In the genomic region with DNA sequence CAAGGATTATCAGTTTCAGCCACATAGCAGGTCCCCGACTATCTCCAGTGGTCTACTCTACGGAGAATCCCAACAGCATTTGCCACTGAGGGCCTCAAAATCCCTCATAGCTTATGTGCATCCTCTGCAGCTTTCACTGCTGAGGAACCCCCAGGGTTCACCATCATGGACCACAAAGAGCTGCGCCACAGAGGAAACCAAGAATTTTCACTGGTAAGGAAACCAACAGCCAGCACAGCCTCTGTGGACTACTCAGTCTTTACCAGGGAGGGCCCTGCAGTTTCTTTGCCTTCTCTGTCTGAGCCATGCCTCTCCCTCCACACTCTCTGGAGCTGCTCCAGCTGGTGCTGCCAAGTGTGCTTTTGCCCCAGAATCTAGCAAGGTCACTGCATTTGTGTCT, we compare ENCODE assay signal across 20 cellular contexts.
A peak's percentile ranks its signal among the peaks of the same experiment; 100 is the strongest.
DNase-seq lines count a peak whose midpoint lies in the region; ATAC-seq, FAIRE-seq and TF ChIP-seq lines count a peak whose summit lies in the region.
"Had no signal": no experiment of that assay in that cellular context is flagged by ENCODE, and none has a peak within 500 bp of the region (broad histone marks: within the 10 kb centered on the region; RNA-seq: fewer than 3 reads in every experiment).

No MANE protein-coding gene starts in this region.

- peaks cover 16% of the 10 kb centered on the region for H3K4me1 ChIP-seq in MM.1S (ENCODE audit: low read length)
- no peaks in the 10 kb centered on the region for H3K4me1 ChIP-seq in neuronal stem cell (ENCODE audit: control insufficient read depth in 2 of 2, insufficient read depth in 1 of 2, low read depth in 1 of 2, low read length in 2 of 2)
- H3K4me1 ChIP-seq: A549; BLaER1 treated with 17β-estradiol and CSF1 and Interleukin-3, amounts not matched to agents 10 nM and 100 nM; Caco-2 had no signal

- H2BK120ac ChIP-seq in neuronal stem cell (ENCODE audit: low read depth, low read length), result no peak overlapping the region

- peak; percentile 36 for FAIRE-seq in bronchial epithelial cell (lab: Jason Lieb, UNC)
- FAIRE-seq: A549, D721Med, G401.6, GM12891 had no signal

- H2BK12ac ChIP-seq in neuronal stem cell (ENCODE audit: low read length), result no peak overlapping the region

- H2BK15ac ChIP-seq in neuronal stem cell (ENCODE audit: low read length), result no peak overlapping the region

- H4K8ac ChIP-seq in neuronal stem cell (ENCODE audit: low read depth, low read length), result no peak overlapping the region

- no peak overlapping the region for H2AFZ ChIP-seq in MM.1S (ENCODE audit: low read length)
- H2AFZ ChIP-seq in neuronal stem cell (ENCODE audit: low read length), result no peak overlapping the region

- H3K14ac ChIP-seq in neuronal stem cell (ENCODE audit: low read length), result no peak overlapping the region

- H3K4me2 ChIP-seq in MM.1S (ENCODE audit: low read depth, low read length), result peak overlapping the region; percentile 24; the same call in 1 of the 2 replicates
- no peak overlapping the region for H3K4me2 ChIP-seq in neuronal stem cell (ENCODE audit: insufficient read depth, low read length, poor library complexity, severe bottlenecking)
- H3K4me2 ChIP-seq: A549; BLaER1 treated with 17β-estradiol and CSF1 and Interleukin-3, amounts not matched to agents 10 nM and 100 nM had no signal

- no peaks in the 10 kb centered on the region for H3K79me1 ChIP-seq in neuronal stem cell (ENCODE audit: low read depth, low read length)

- no peak overlapping the region for H3K4me3 ChIP-seq in MM.1S (ENCODE audit: low read length)
- no peak overlapping the region for H3K4me3 ChIP-seq in bronchial epithelial cell (ENCODE audit: low read depth, low read length)
- no peak overlapping the region for H3K4me3 ChIP-seq in neuronal stem cell (ENCODE audit: low read length in 2 of 2)
- H3K4me3 ChIP-seq: A549; BLaER1 treated with 17β-estradiol and CSF1 and Interleukin-3, amounts not matched to agents 10 nM and 100 nM had no signal

- DNase-seq in MM.1S (peak; percentile 60), bronchial epithelial cell (ENCODE audit: low read depth) (no peak), neuronal stem cell (ENCODE audit: low spot score) (no peak), HK-2 (ENCODE audit: unreplicated experiment) (no peak)
- DNase-seq in stimulated activated CD4-positive, alpha-beta T cell treated with anti-CD3 and anti-CD28 coated beads, Interleukin-4, amount 100 ng/mL, for 1 hour, result no peak
- DNase-seq: AML-193; Caco-2; Calu3; CD4-positive, alpha-beta T cell; CD8-positive, alpha-beta T cell; DMS79 treated with DMSO at 0.1 percent for 48 hours; GF-D8 had no signal

- TF ChIP-seq CTCF in MM.1S (IDR thresholded peaks at IDR 0.05; ENCODE audit: low read length) (no peak), bronchial epithelial cell (IDR thresholded peaks at IDR 0.05; ENCODE audit: insufficient read depth, low read length, severe bottlenecking) (no peak)

- no peak for ATAC-seq in GM18858 (IDR thresholded peaks at IDR 0.05; ENCODE audit: unreplicated experiment)
- ATAC-seq: A549; CD8-positive, alpha-beta T cell had no signal

- H4K91ac ChIP-seq in neuronal stem cell (ENCODE audit: low read depth, low read length, poor library complexity), result no peak overlapping the region

- peak overlapping the region; percentile 20 for H3K18ac ChIP-seq in neuronal stem cell (ENCODE audit: low read length)

- no peaks in the 10 kb centered on the region for H3K9me2 ChIP-seq in MM.1S (replicated peaks; ENCODE audit: insufficient read depth, low read length)

- no peaks in the 10 kb centered on the region for H3K36me3 ChIP-seq in MM.1S (replicated peaks; ENCODE audit: insufficient read depth, low read length)
- no peaks in the 10 kb centered on the region for H3K36me3 ChIP-seq in bronchial epithelial cell (ENCODE audit: control insufficient read depth, insufficient read depth, low read length)
- no peaks in the 10 kb centered on the region for H3K36me3 ChIP-seq in neuronal stem cell (replicated peaks in 1 of 2; ENCODE audit: control insufficient read depth in 2 of 2, insufficient read depth in 2 of 2, low read length in 2 of 2)
- H3K36me3 ChIP-seq: BLaER1 treated with 17β-estradiol and CSF1 and Interleukin-3, amounts not matched to agents 10 nM and 100 nM had no signal

- H2BK5ac ChIP-seq in neuronal stem cell (ENCODE audit: low read length), result no peak overlapping the region

- H3K79me2 ChIP-seq in MM.1S (ENCODE audit: low read length), result no peaks in the 10 kb centered on the region

- no CpG with 5 or more reads among the region's 3 CpGs for WGBS in neuronal stem cell (ENCODE audit: extremely low coverage in 2 of 2, insufficient read length in 2 of 2, insufficient replicate concordance in 1 of 2), 2 donors

- no peaks in the 10 kb centered on the region for H4K20me1 ChIP-seq in MM.1S (ENCODE audit: insufficient read depth, low read length)
- H4K20me1 ChIP-seq: BLaER1 treated with 17β-estradiol and CSF1 and Interleukin-3, amounts not matched to agents 10 nM and 100 nM had no signal

- H3K27ac ChIP-seq in MM.1S (ENCODE audit: low read length), result no peak overlapping the region
- no peak overlapping the region for H3K27ac ChIP-seq in neuronal stem cell (replicated peaks; ENCODE audit: low read length)
- H3K27ac ChIP-seq: 22Rv1; A549; BLaER1 treated with 17β-estradiol and CSF1 and Interleukin-3, amounts not matched to agents 10 nM and 100 nM; C4-2B had no signal

- no peak overlapping the region for H3K4ac ChIP-seq in neuronal stem cell (ENCODE audit: low read length)

- peaks cover 9% of the 10 kb centered on the region; the same call in 1 of the 2 replicates for H3F3A ChIP-seq in MM.1S (ENCODE audit: insufficient read depth, low read length)

- no peak overlapping the region for H3K9ac ChIP-seq in MM.1S (ENCODE audit: low read length)
- no peak overlapping the region for H3K9ac ChIP-seq in neuronal stem cell (ENCODE audit: low read depth, low read length, poor library complexity)
- H3K9ac ChIP-seq: BLaER1 treated with 17β-estradiol and CSF1 and Interleukin-3, amounts not matched to agents 10 nM and 100 nM had no signal

- H3K27me3 ChIP-seq in MM.1S (replicated peaks; ENCODE audit: insufficient read depth, low read length) (no peaks in the 10 kb centered on the region), bronchial epithelial cell (ENCODE audit: control insufficient read depth, insufficient read depth, low read length) (no peaks in the 10 kb centered on the region), neuronal stem cell (ENCODE audit: control insufficient read depth in 3 of 3, insufficient read depth in 3 of 3, low read depth in 1 of 3, low read length in 3 of 3) (no peaks in the 10 kb centered on the region)
- H3K27me3 ChIP-seq: BLaER1 treated with 17β-estradiol and CSF1 and Interleukin-3, amounts not matched to agents 10 nM and 100 nM had no signal

- H3K9me3 ChIP-seq in MM.1S (replicated peaks; ENCODE audit: insufficient read depth, low read length), result no peaks in the 10 kb centered on the region
- no peaks in the 10 kb centered on the region for H3K9me3 ChIP-seq in neuronal stem cell (replicated peaks in 1 of 2; ENCODE audit: control insufficient read depth in 2 of 2, insufficient read depth in 1 of 2, low read depth in 1 of 2, low read length in 2 of 2)
- H3K9me3 ChIP-seq: A549 had no signal

- H3K23ac ChIP-seq in neuronal stem cell (ENCODE audit: low read depth, low read length, poor library complexity), result no peak overlapping the region

- H2AK5ac ChIP-seq in neuronal stem cell (ENCODE audit: low read depth, low read length), result no peak overlapping the region
